ENCODE assay signal across 13 cellular contexts in genomic region chr5:95925939-95926338, GRCh38.
DNase-seq lines count a peak whose midpoint lies in the region; ATAC-seq lines count a peak whose summit lies in the region.
"Had no signal": no experiment of that assay in that cellular context is flagged by ENCODE, and none has a peak within 500 bp of the region (broad histone marks: within the 10 kb centered on the region; RNA-seq: fewer than 3 reads in every experiment).

No MANE protein-coding gene starts in this region.

- H3K4me1 Mint-ChIP-seq in stimulated activated naive CD8-positive, alpha-beta T cell treated with anti-CD3 and anti-CD28 coated beads, Interleukin-15, Interleukin-2, amounts not matched to agents 100 ng/mL and 50 ng/mL, for 24 hours (ENCODE audit: low read depth): peaks cover 44% of the 10 kb centered on the region

- H3K27me3 Mint-ChIP-seq in stimulated activated naive CD8-positive, alpha-beta T cell treated with anti-CD3 and anti-CD28 coated beads, Interleukin-15, Interleukin-2, amounts not matched to agents 100 ng/mL and 50 ng/mL, for 24 hours: no peaks in the 10 kb centered on the region
- H3K27me3 Mint-ChIP-seq: naive thymus-derived CD4-positive, alpha-beta T cell; T-cell had no signal

- DNase-seq in stimulated activated naive CD8-positive, alpha-beta T cell treated with anti-CD3 and anti-CD28 coated beads, Interleukin-15, Interleukin-2, amounts not matched to agents 100 U/mL and 50 U/mL, for 24 hours: no peak
- DNase-seq in NCI-H1694 (lab: John Stamatoyannopoulos, UW) (no peak), NCI-H446 treated with DMSO at 0.1 percent for 48 hours (lab: John Stamatoyannopoulos, UW) (no peak), NCI-H2171 (lab: John Stamatoyannopoulos, UW) (no peak)
- no peak for DNase-seq in stimulated activated CD4-positive, alpha-beta T cell treated with anti-CD3 and anti-CD28 coated beads, Interleukin-4, amount 100 ng/mL, for 1 hour
- DNase-seq: activated T-cell treated with anti-CD3 and anti-CD28 coated beads, Interleukin-2, amount 50 U/mL, for 4 hours; naive thymus-derived CD4-positive, alpha-beta T cell; NCI-H526; T-cell had no signal

- peak overlapping the region; percentile 52 for H3K27ac Mint-ChIP-seq in stimulated activated naive CD8-positive, alpha-beta T cell treated with anti-CD3 and anti-CD28 coated beads, Interleukin-15, Interleukin-2, amounts not matched to agents 100 ng/mL and 50 ng/mL, for 24 hours
- H3K27ac Mint-ChIP-seq: dendritic cell treated with granulocyte-macrophage colony-stimulating factor and Interleukin-4, amounts not matched to agents 40 ng/mL and 50 ng/mL, for 4 days; T-cell had no signal

- peaks cover 32% of the 10 kb centered on the region for H3K36me3 Mint-ChIP-seq in stimulated activated naive CD8-positive, alpha-beta T cell treated with anti-CD3 and anti-CD28 coated beads, Interleukin-15, Interleukin-2, amounts not matched to agents 100 ng/mL and 50 ng/mL, for 24 hours (ENCODE audit: low read depth)

- no peak overlapping the region for H3K4me3 Mint-ChIP-seq in stimulated activated naive CD8-positive, alpha-beta T cell treated with anti-CD3 and anti-CD28 coated beads, Interleukin-15, Interleukin-2, amounts not matched to agents 100 ng/mL and 50 ng/mL, for 24 hours
- H3K4me3 Mint-ChIP-seq: activated T-cell treated with anti-CD3 and anti-CD28 coated beads, Interleukin-2, amount 50 U/mL, for 4 hours; dendritic cell treated with granulocyte-macrophage colony-stimulating factor and Interleukin-4, amounts not matched to agents 40 ng/mL and 50 ng/mL, for 4 days; T-cell had no signal

- ATAC-seq in stimulated activated naive CD8-positive, alpha-beta T cell treated with anti-CD3 and anti-CD28 coated beads, Interleukin-15, Interleukin-2, amounts not matched to agents 100 U/mL and 50 U/mL, for 24 hours: no peak
- ATAC-seq in HG02610 (IDR thresholded peaks at IDR 0.05; ENCODE audit: unreplicated experiment): peak; percentile 57
- peak; percentile 39 for ATAC-seq in HG03460 (IDR thresholded peaks at IDR 0.05; ENCODE audit: unreplicated experiment)
- ATAC-seq: activated T-cell treated with anti-CD3 and anti-CD28 coated beads, Interleukin-2, amount 50 U/mL, for 4 hours; naive thymus-derived CD4-positive, alpha-beta T cell; T-cell had no signal

- H3K9me3 Mint-ChIP-seq in stimulated activated naive CD8-positive, alpha-beta T cell treated with anti-CD3 and anti-CD28 coated beads, Interleukin-15, Interleukin-2, amounts not matched to agents 100 ng/mL and 50 ng/mL, for 24 hours: no peaks in the 10 kb centered on the region
- H3K9me3 Mint-ChIP-seq: activated T-cell treated with anti-CD3 and anti-CD28 coated beads, Interleukin-2, amount 50 U/mL, for 4 hours; dendritic cell treated with granulocyte-macrophage colony-stimulating factor and Interleukin-4, amounts not matched to agents 40 ng/mL and 50 ng/mL, for 4 days; naive thymus-derived CD4-positive, alpha-beta T cell; T-cell had no signal
